ENCODE assay signal across 8 cellular contexts in genomic region chr6:33313105-33313708, GRCh38. TPM values are rescaled to one million over a fixed set of nuclear protein-coding genes. Genes with fewer than 3 reads are reported as not detected.
DNase-seq lines count a peak whose midpoint lies in the region; ATAC-seq and TF ChIP-seq lines count a peak whose summit lies in the region.

No MANE protein-coding gene starts in this region.

- peak overlapping the region; percentile 83 to 95 for H3K4me3 ChIP-seq in CD4-positive, alpha-beta memory T cell (ENCODE audit: low read length in 2 of 2)
- peak overlapping the region; percentile 78 to 91 for H3K4me3 ChIP-seq in HCT116 (replicated peaks in 1 of 2; ENCODE audit: low read depth in 1 of 2, low read length in 2 of 2)
- H3K4me3 ChIP-seq in foreskin fibroblast (ENCODE audit: low read depth in 1 of 2, low read length in 2 of 2) = peak overlapping the region; percentile 92 to 97
- peak overlapping the region; percentile 83 to 91 for H3K4me3 ChIP-seq in aorta (ENCODE audit: low read length in 2 of 2)

- ATAC-seq in HCT116 (peak; percentile 3; the same call in 1 of the 2 replicates), aorta (ENCODE audit: low FRiP score) (peak; percentile 2)

- H3K27me3 ChIP-seq in CD4-positive, alpha-beta memory T cell (ENCODE audit: insufficient read depth, low read length) = no peaks in the 10 kb centered on the region
- H3K27me3 ChIP-seq in HCT116 (ENCODE audit: insufficient read depth, low read length) (no peaks in the 10 kb centered on the region), aorta (ENCODE audit: control insufficient read depth in 1 of 2, insufficient read depth in 2 of 2, low read length in 1 of 2) (no peaks in the 10 kb centered on the region)

- TF ChIP-seq RAD21 in HCT116 (IDR thresholded peaks at IDR 0.05; ENCODE audit: low read depth) = no peak

- no peak for TF ChIP-seq POLR2A in HCT116 (IDR thresholded peaks at IDR 0.05; ENCODE audit: borderline replicate concordance, extremely low read depth, insufficient read depth, insufficient read length)

- peak overlapping the region; percentile 98 to 99 (median 98) for H3K4me3 Mint-ChIP-seq in CD4-positive, alpha-beta memory T cell
- peak overlapping the region; percentile 95 for H3K4me3 Mint-ChIP-seq in neural crest cell

- no peaks in the 10 kb centered on the region for H3K9me3 ChIP-seq in CD4-positive, alpha-beta memory T cell (ENCODE audit: control insufficient read depth in 1 of 2, low read length in 2 of 2)
- no peaks in the 10 kb centered on the region for H3K9me3 ChIP-seq in HCT116 (ENCODE audit: control insufficient read depth in 1 of 2, insufficient read depth in 1 of 2, low read depth in 1 of 2, low read length in 2 of 2)
- H3K9me3 ChIP-seq in aorta (ENCODE audit: control insufficient read depth, low read length) = no peaks in the 10 kb centered on the region

- DNase-seq in CD4-positive, alpha-beta memory T cell = peak in 3 of 5 donors; percentile 22 to 61 (median 33)
- no peak for DNase-seq in HCT116 (ENCODE audit: low read depth, low spot score)
- DNase-seq in NCI-H748 treated with DMSO at 0.1 percent for 48 hours (lab: John Stamatoyannopoulos, UW) = peak; percentile 54
- peak; percentile 20 for DNase-seq in activated effector memory CD4-positive, alpha-beta T cell treated with Interleukin-2 at 50 U/mL for 16 hours
- DNase-seq in foreskin fibroblast = peak in 1 of 2 donors; percentile 65
- DNase-seq in neural crest cell (ENCODE audit: low read depth, low spot score) = no peak
- DNase-seq in aorta = peak in 1 of 2 donors; percentile 88
- no peak for DNase-seq in NCI-H128 (lab: John Stamatoyannopoulos, UW; ENCODE audit: unreplicated experiment)

- H3K79me2 ChIP-seq in HCT116 (ENCODE audit: insufficient read depth, low read length) = peaks cover 28% of the 10 kb centered on the region

- H2AFZ ChIP-seq in HCT116 (ENCODE audit: low read depth, low read length, poor library complexity, severe bottlenecking) = no peak overlapping the region

- peak overlapping the region; percentile 92 for H3K9ac ChIP-seq in HCT116 (ENCODE audit: low read length)

- peaks cover 72% of the 10 kb centered on the region for H3K4me1 ChIP-seq in CD4-positive, alpha-beta memory T cell (ENCODE audit: insufficient read depth, low read length)
- peaks cover 27 to 38% of the 10 kb centered on the region in 2 experiments for H3K4me1 ChIP-seq in HCT116 (ENCODE audit: control insufficient read depth in 1 of 2, insufficient read depth in 2 of 2, low read length in 2 of 2)
- H3K4me1 ChIP-seq in aorta (ENCODE audit: control insufficient read depth in 1 of 2, insufficient read depth in 2 of 2, low read length in 2 of 2) = no peaks in the 10 kb centered on the region

- BruUV-seq in HCT116 (replicated peaks; lab: Mats Ljungman, UMichigan) = TSS peak; percentile 66

- RAD21 ChIA-PET in HCT116 (lab: Charles Lee; ENCODE audit: low non-redundant PET in 1 of 2, low total read pairs in 2 of 2, uncharacterized antibody in 2 of 2, unreplicated experiment in 2 of 2) = no interaction called here

- H3K27ac Mint-ChIP-seq in CD4-positive, alpha-beta memory T cell = peak overlapping the region; percentile 97 to 100 (median 99)
- H3K27ac Mint-ChIP-seq in neural crest cell (ENCODE audit: unreplicated experiment) = peak overlapping the region; percentile 58

- POLR2A ChIA-PET in CD4-positive, alpha-beta memory T cell (lab: Charles Lee; ENCODE audit: partially characterized antibody) = interaction anchor here (0.7 to 6.4 kb wide), 19 partner anchors 8 to 342 kb away, joined by 3 to 99 read pairs (median 5); partner anchors contain the start of genes B3GALT4, KIFC1, PFDN6 and RGL2
- POLR2A ChIA-PET in HCT116 (lab: Charles Lee) = no interaction called here

- no peaks in the 10 kb centered on the region for H3K27me3 Mint-ChIP-seq in CD4-positive, alpha-beta memory T cell
- peaks cover 33% of the 10 kb centered on the region for H3K27me3 Mint-ChIP-seq in neural crest cell (ENCODE audit: low read depth)

- H4K20me1 ChIP-seq in HCT116 (ENCODE audit: insufficient read depth) = no peaks in the 10 kb centered on the region

- 0% methylated on average over 33 of the region's 33 CpGs for WGBS in aorta, 2 donors

- H3K27ac ChIP-seq in CD4-positive, alpha-beta memory T cell (ENCODE audit: low read depth, low read length) = peak overlapping the region; percentile 99
- H3K27ac ChIP-seq in HCT116 (ENCODE audit: low read depth, low read length) (peak overlapping the region; percentile 89), aorta (ENCODE audit: low read depth in 1 of 2, low read length in 2 of 2) (peak overlapping the region; percentile 36 to 56)

- peaks cover 6% of the 10 kb centered on the region for H3K36me3 ChIP-seq in CD4-positive, alpha-beta memory T cell (ENCODE audit: insufficient read depth, low read length)
- H3K36me3 ChIP-seq in HCT116 (ENCODE audit: control insufficient read depth in 1 of 2, insufficient read depth in 2 of 2, low read length in 2 of 2) (peaks cover 0 to 3% of the 10 kb centered on the region in 2 experiments; a peak in 1 of 4 replicates), aorta (ENCODE audit: control insufficient read depth in 1 of 2, insufficient read depth in 2 of 2, low read length in 1 of 2) (no peaks in the 10 kb centered on the region)

- H3K9me2 ChIP-seq in HCT116 (ENCODE audit: insufficient read depth) = no peaks in the 10 kb centered on the region

- peaks cover 0 to 1% (median 0%) of the 10 kb centered on the region in 8 donors for H3K9me3 Mint-ChIP-seq in CD4-positive, alpha-beta memory T cell
- no peaks in the 10 kb centered on the region for H3K9me3 Mint-ChIP-seq in neural crest cell

- CTCF ChIA-PET in CD4-positive, alpha-beta memory T cell (lab: Charles Lee; ENCODE audit: partially characterized antibody) = interaction anchor here (0.7 to 4.3 kb wide), 6 partner anchors 8 to 42 kb away, joined by 3 to 35 read pairs (median 6); partner anchors contain the start of genes B3GALT4, PFDN6, RGL2 and RPS18
- CTCF ChIA-PET in HCT116 (lab: Charles Lee) = interaction anchor here (1.0 kb wide), 1 partner anchor 14 kb away, joined by 3 read pairs; the partner anchor contains the start of gene RGL2

- TF ChIP-seq CTCF in HCT116 (IDR thresholded peaks at IDR 0.05 in 2 of 3, conservative IDR thresholded peaks at IDR 0.05 in 1 of 3; ENCODE audit: borderline replicate concordance in 1 of 3, insufficient read depth in 1 of 3, low read depth in 2 of 3, low read length in 2 of 3) = no peak
- no peak for TF ChIP-seq CTCF in foreskin fibroblast (IDR thresholded peaks at IDR 0.05; ENCODE audit: low read depth, low read length)
- no peak for TF ChIP-seq CTCF in neural crest cell (conservative IDR thresholded peaks at IDR 0.05)

- H3K4me2 ChIP-seq in HCT116 (ENCODE audit: low read length) = peak overlapping the region; percentile 95

- intact Hi-C loops in CD4-positive, alpha-beta memory T cell (cut with micrococcal nuclease) = loop anchor here (1.0 to 2.0 kb wide), 2 partner anchors 36 to 108 kb away; partner anchors contain the start of genes B3GALT4 and HSD17B8
- intact Hi-C loops in HCT116 (cut with micrococcal nuclease) = no loop called here
- intact Hi-C loops in aorta (cut with DNase I) = loop anchor here in 1 of 2 donors (5.0 kb wide), 1 partner anchor 36 kb away; the partner anchor contains the start of gene B3GALT4

- peaks cover 26 to 78% (median 54%) of the 10 kb centered on the region in 4 donors for H3K4me1 Mint-ChIP-seq in CD4-positive, alpha-beta memory T cell
- H3K4me1 Mint-ChIP-seq in neural crest cell = peaks cover 46% of the 10 kb centered on the region

- peaks cover 20 to 54% of the 10 kb centered on the region in 2 donors for H3K36me3 Mint-ChIP-seq in CD4-positive, alpha-beta memory T cell
- H3K36me3 Mint-ChIP-seq in neural crest cell (ENCODE audit: low read depth) = peaks cover 4% of the 10 kb centered on the region

TF ChIP-seq in HCT116, 20 proteins besides CTCF, POLR2A, EP300 and RAD21 (continues in another document):
- TF ChIP-seq CBX3 (IDR thresholded peaks at IDR 0.05; ENCODE audit: low read depth) (no peak), ZFX (IDR thresholded peaks at IDR 0.05) (no peak), SIN3A (IDR thresholded peaks at IDR 0.05; ENCODE audit: low read depth) (no peak), ZNF274 (IDR thresholded peaks at IDR 0.05; ENCODE audit: low read depth, low read length) (no peak)
- TF ChIP-seq, protein P1, sequence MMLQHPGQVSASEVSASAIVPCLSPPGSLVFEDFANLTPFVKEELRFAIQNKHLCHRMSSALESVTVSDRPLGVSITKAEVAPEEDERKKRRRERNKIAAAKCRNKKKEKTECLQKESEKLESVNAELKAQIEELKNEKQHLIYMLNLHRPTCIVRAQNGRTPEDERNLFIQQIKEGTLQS (IDR thresholded peaks at IDR 0.05) = no peak

RNA-seq across cellular contexts. Expression of gene TAPBP, which starts 0.7 kb away (rescaled TPM):
- total RNA-seq in CD4-positive, alpha-beta memory T cell = 100 to 1,000 TPM; 240 to 248 TPM
- 100 to 1,000 TPM; 277 to 370 TPM for polyA plus RNA-seq in CD4-positive, alpha-beta memory T cell
- total RNA-seq in HCT116 (2021; ENCODE audit: unreplicated experiment) (80.1 TPM), neural crest cell (15.4 and 16.2 TPM in 2 replicates), aorta (100 to 1,000 TPM in 1 of 2 donors, 10 to 100 TPM in 1; 73.9 to 113 TPM)
- polyA plus RNA-seq in HCT116 (2012) = 37.1 and 38.1 TPM in 2 replicates
- polyA plus RNA-seq in aorta = 10 to 100 TPM; 12.5 to 34.7 TPM

RNA-seq across cellular contexts. Expression of gene ZBTB22, which starts 4.3 kb away (rescaled TPM):
- 10 to 100 TPM; 28.6 to 28.7 TPM for total RNA-seq in CD4-positive, alpha-beta memory T cell
- polyA plus RNA-seq in CD4-positive, alpha-beta memory T cell = 10 to 100 TPM; 15.3 to 18.4 TPM
- total RNA-seq in HCT116 (2021; ENCODE audit: unreplicated experiment) = 11.7 TPM
- 15.6 and 18.7 TPM in 2 replicates for polyA plus RNA-seq in HCT116 (2012)
- 23.0 and 23.4 TPM in 2 replicates for total RNA-seq in neural crest cell
- 10 to 100 TPM; 21.3 TPM for total RNA-seq in aorta
- polyA plus RNA-seq in aorta = 10 to 100 TPM in 1 of 2 donors, 1 to 10 TPM in 1; 6.4 to 15.1 TPM

RNA-seq across cellular contexts. Expression of gene DAXX, which starts 9.6 kb away (rescaled TPM):
- total RNA-seq in CD4-positive, alpha-beta memory T cell = 10 to 100 TPM; 76.4 to 84.7 TPM
- 100 to 1,000 TPM in 1 of 2 donors, 10 to 100 TPM in 1; 73.1 to 125 TPM for polyA plus RNA-seq in CD4-positive, alpha-beta memory T cell
- 64.9 TPM for total RNA-seq in HCT116 (2021; ENCODE audit: unreplicated experiment)
- 45.6 and 54.5 TPM in 2 replicates for polyA plus RNA-seq in HCT116 (2012)
- 85.0 and 88.2 TPM in 2 replicates for total RNA-seq in neural crest cell
- 10 to 100 TPM; 36.6 to 40.7 TPM for total RNA-seq in aorta
- polyA plus RNA-seq in aorta = 10 to 100 TPM; 21.5 to 31.5 TPM

RNA-seq across cellular contexts. Expression of gene RGL2, which starts 14.5 kb away (rescaled TPM):
- 10 to 100 TPM; 66.8 to 67.9 TPM for total RNA-seq in CD4-positive, alpha-beta memory T cell
- 10 to 100 TPM in 1 of 2 donors, 1 to 10 TPM in 1; 10.0 to 12.5 TPM for polyA plus RNA-seq in CD4-positive, alpha-beta memory T cell
- total RNA-seq in HCT116 (2021; ENCODE audit: unreplicated experiment) (53.4 TPM), neural crest cell (51.9 and 56.0 TPM in 2 replicates), aorta (100 to 1,000 TPM in 1 of 2 donors, 10 to 100 TPM in 1; 71.5 to 107 TPM)
- polyA plus RNA-seq in HCT116 (2012) = 45.4 and 48.4 TPM in 2 replicates
- 100 to 1,000 TPM in 1 of 2 donors, 10 to 100 TPM in 1; 20.3 to 178 TPM for polyA plus RNA-seq in aorta

RNA-seq across cellular contexts. Expression of gene PFDN6, which starts 23.8 kb away (rescaled TPM):
- 10 to 100 TPM; 43.6 to 45.5 TPM for total RNA-seq in CD4-positive, alpha-beta memory T cell
- 10 to 100 TPM; 33.1 to 36.7 TPM for polyA plus RNA-seq in CD4-positive, alpha-beta memory T cell
- total RNA-seq in HCT116 (2021; ENCODE audit: unreplicated experiment) (90.5 TPM), neural crest cell (54.9 and 61.4 TPM in 2 replicates), aorta (10 to 100 TPM; 19.8 to 23.7 TPM)
- polyA plus RNA-seq in HCT116 (2012) = 60.4 and 84.0 TPM in 2 replicates
- 100 to 1,000 TPM in 1 of 2 donors, 10 to 100 TPM in 1; 71.4 to 114 TPM for polyA plus RNA-seq in aorta

Comparison
In these comparisons a context has a peak if more than half of its experiments do, and no peak if none do; other contexts are left out.
1. DNase-seq: peak in CD4-positive, alpha-beta memory T cell (3 of 5), NCI-H748 treated with DMSO at 0.1 percent for 48 hours (single experiment) and activated effector memory CD4-positive, alpha-beta T cell treated with Interleukin-2 at 50 U/mL for 16 hours (single experiment); none in HCT116 (single experiment), neural crest cell (single experiment) and NCI-H128 (single experiment).
2. H3K27ac ChIP-seq: peak in every context shown above with its lines; median percentile 99 in CD4-positive, alpha-beta memory T cell; 89 in HCT116; 46 in aorta.
3. Peak in every context shown above with its lines, with median percentiles within 50 percentile points of each other: H3K4me3 ChIP-seq.